Comparison of ENCODE assay signal across 8 cellular contexts in the genomic region with DNA sequence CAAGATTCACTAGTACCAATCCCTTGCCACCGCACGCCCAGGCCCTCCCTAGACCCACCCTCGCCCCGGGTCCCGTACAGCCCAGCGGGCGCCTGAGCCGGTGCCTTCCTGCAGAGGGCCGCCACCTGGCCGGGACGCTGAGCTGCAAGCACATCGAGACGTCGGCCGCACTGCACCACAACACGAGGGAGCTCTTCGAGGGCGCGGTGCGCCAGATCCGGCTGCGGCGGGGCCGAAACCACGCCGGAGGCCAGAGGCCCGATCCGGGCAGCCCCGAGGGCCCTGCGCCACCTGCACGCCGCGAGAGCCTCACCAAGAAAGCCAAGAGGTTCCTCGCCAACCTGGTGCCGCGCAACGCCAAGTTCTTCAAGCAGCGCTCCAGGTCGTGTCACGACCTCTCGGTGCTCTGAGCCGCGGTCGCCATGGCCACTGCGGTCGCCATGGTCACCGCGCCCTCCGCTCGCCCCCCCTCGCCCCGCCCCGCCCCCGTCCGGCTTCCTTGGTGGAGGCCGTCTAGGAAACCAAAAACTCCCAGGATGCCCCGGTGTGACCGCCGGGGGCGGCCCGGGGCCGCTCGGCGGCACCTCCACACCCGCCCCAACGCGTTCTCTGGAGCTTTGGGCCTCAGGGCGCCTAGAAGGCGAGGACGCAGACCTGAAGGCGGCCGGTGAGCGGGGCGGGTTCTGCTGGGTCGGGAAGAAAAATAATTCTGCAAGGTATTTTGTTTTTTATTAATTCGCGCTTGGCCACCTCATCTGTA. TPM values are rescaled to one million over a fixed set of nuclear protein-coding genes. Genes with fewer than 3 reads are reported as not detected.
DNase-seq lines count a peak whose midpoint lies in the region; ATAC-seq and TF ChIP-seq lines count a peak whose summit lies in the region.

No MANE protein-coding gene starts in this region.

- peaks cover 57% of the 10 kb centered on the region for H3K4me1 Mint-ChIP-seq in glutamatergic neuron (ENCODE audit: low read depth, unreplicated experiment)
- peaks cover 39% of the 10 kb centered on the region for H3K4me1 Mint-ChIP-seq in progenitor cell of endocrine pancreas (ENCODE audit: low read depth)

- H3K4me2 ChIP-seq in BLaER1: peak overlapping the region; percentile 85

- POLR2A ChIA-PET in Panc1 (lab: Charles Lee): no interaction called here

- no TSS peak for BruUV-seq in Panc1 (replicated peaks; lab: Mats Ljungman, UMichigan)

- peaks cover 33% of the 10 kb centered on the region for H3K9me3 Mint-ChIP-seq in glutamatergic neuron (ENCODE audit: unreplicated experiment)
- no peaks in the 10 kb centered on the region for H3K9me3 Mint-ChIP-seq in progenitor cell of endocrine pancreas (ENCODE audit: low read depth)

- peak; percentile 65 for ATAC-seq in GM19324 (IDR thresholded peaks at IDR 0.05; ENCODE audit: low FRiP score, unreplicated experiment)
- ATAC-seq in HG03442 (IDR thresholded peaks at IDR 0.05; ENCODE audit: unreplicated experiment): peak; percentile 51
- peak; percentile 83 for ATAC-seq in Panc1

- H3K36me3 Mint-ChIP-seq in glutamatergic neuron (ENCODE audit: unreplicated experiment): peaks cover 8% of the 10 kb centered on the region
- peaks cover 7% of the 10 kb centered on the region for H3K36me3 Mint-ChIP-seq in progenitor cell of endocrine pancreas (ENCODE audit: insufficient read depth)

- H3K9me3 ChIP-seq in BLaER1: no peaks in the 10 kb centered on the region
- no peaks in the 10 kb centered on the region for H3K9me3 ChIP-seq in Panc1 (ENCODE audit: control insufficient read depth, insufficient read depth, low read depth, low read length)

- in situ Hi-C loops in Panc1 (cut with HindIII; ENCODE audit: low pct_unique_long_range_greater_than_20kb, low sequenced_read_pairs): no loop called here

- TF ChIP-seq CTCF in Panc1 (IDR thresholded peaks at IDR 0.05): no peak
- TF ChIP-seq CTCF in glutamatergic neuron (IDR thresholded peaks at IDR 0.05; ENCODE audit: partially characterized antibody, unreplicated experiment): no peak
- TF ChIP-seq CTCF in progenitor cell of endocrine pancreas (IDR thresholded peaks at IDR 0.05; ENCODE audit: unreplicated experiment): peak; percentile 39

- H3K27ac ChIP-seq in BLaER1 (peak overlapping the region; percentile 76), Panc1 (ENCODE audit: low read length) (peak overlapping the region; percentile 75)

- CTCF ChIA-PET in Panc1 (lab: Charles Lee): interaction anchor here (0.6 to 0.7 kb wide), 2 partner anchors 13 to 14 kb away, joined by 7 to 8 read pairs; no protein-coding TSS in a partner anchor

- DNase-seq in Panc1 (ENCODE audit: low read depth, low spot score) (no peak), glutamatergic neuron (peak; percentile 84), progenitor cell of endocrine pancreas (ENCODE audit: low spot score, unreplicated experiment) (peak; percentile 68), ureter (ENCODE audit: low spot score) (peak; percentile 81)
- peak; percentile 92 for DNase-seq in activated effector memory CD4-positive, alpha-beta T cell treated with anti-CD3 and anti-CD28 coated beads, Interleukin-2, amount 50 U/mL, for 16 hours

- H3K4me3 Mint-ChIP-seq in glutamatergic neuron (ENCODE audit: unreplicated experiment): peak overlapping the region; percentile 99
- peak overlapping the region; percentile 95 for H3K4me3 Mint-ChIP-seq in progenitor cell of endocrine pancreas (ENCODE audit: low read depth)

- H3K27me3 ChIP-seq in BLaER1: no peaks in the 10 kb centered on the region
- no peaks in the 10 kb centered on the region for H3K27me3 ChIP-seq in Panc1 (ENCODE audit: control insufficient read depth, insufficient read depth, low read length)

- intact Hi-C loops in Panc1 (cut with micrococcal nuclease; ENCODE audit: unreplicated experiment): no loop called here

- H3K27me3 Mint-ChIP-seq in glutamatergic neuron (ENCODE audit: unreplicated experiment): peaks cover 34% of the 10 kb centered on the region
- no peaks in the 10 kb centered on the region for H3K27me3 Mint-ChIP-seq in progenitor cell of endocrine pancreas

- H4K20me1 ChIP-seq in BLaER1: no peaks in the 10 kb centered on the region

- H3K36me3 ChIP-seq in BLaER1 (no peaks in the 10 kb centered on the region), Panc1 (ENCODE audit: control insufficient read depth, insufficient read depth, low read length) (no peaks in the 10 kb centered on the region)

- H3K4me1 ChIP-seq in BLaER1 (peaks cover 89% of the 10 kb centered on the region), Panc1 (ENCODE audit: control insufficient read depth, insufficient read depth, low read length) (peaks cover 5% of the 10 kb centered on the region; the same call in 1 of the 2 replicates)

- peak overlapping the region; percentile 63 for H3K4me3 ChIP-seq in BLaER1
- H3K4me3 ChIP-seq in Panc1 (ENCODE audit: low read depth in 2 of 2, low read length in 2 of 2): peak overlapping the region; percentile 53 to 78

- peak overlapping the region; percentile 56 for H3K9ac ChIP-seq in BLaER1

- H3K27ac Mint-ChIP-seq in glutamatergic neuron (ENCODE audit: unreplicated experiment): peak overlapping the region; percentile 100
- H3K27ac Mint-ChIP-seq in progenitor cell of endocrine pancreas: peak overlapping the region; percentile 98

RNA-seq across cellular contexts. Expression of gene REM2, which starts 3.7 kb away (rescaled TPM):
- total RNA-seq in Panc1 (2021; ENCODE audit: unreplicated experiment) (0.18 TPM), glutamatergic neuron (ENCODE audit: unreplicated experiment) (73.2 TPM), progenitor cell of endocrine pancreas (10.0 and 11.3 TPM in 2 replicates), ureter (0.18 TPM)
- polyA plus RNA-seq in Panc1 (2012; ENCODE audit: insufficient read length): 0.31 TPM

RNA-seq across cellular contexts. Expression of gene LRP10, which starts 15.1 kb away (rescaled TPM):
- 78.3 TPM for total RNA-seq in Panc1 (2021; ENCODE audit: unreplicated experiment)
- polyA plus RNA-seq in Panc1 (2012; ENCODE audit: insufficient read length): 156 TPM
- 15.1 TPM for total RNA-seq in glutamatergic neuron (ENCODE audit: unreplicated experiment)
- total RNA-seq in progenitor cell of endocrine pancreas: 39.8 and 43.1 TPM in 2 replicates
- 128 TPM for total RNA-seq in ureter

RNA-seq across cellular contexts. Expression of gene RBM23, which starts 32.3 kb away (rescaled TPM):
- 47.2 TPM for total RNA-seq in Panc1 (2021; ENCODE audit: unreplicated experiment)
- 49.5 TPM for polyA plus RNA-seq in Panc1 (2012; ENCODE audit: insufficient read length)
- 70.9 TPM for total RNA-seq in glutamatergic neuron (ENCODE audit: unreplicated experiment)
- 110 and 118 TPM in 2 replicates for total RNA-seq in progenitor cell of endocrine pancreas
- 84.4 TPM for total RNA-seq in ureter

RNA-seq across cellular contexts. Expression of gene PRMT5, which starts 42.5 kb away (rescaled TPM):
- total RNA-seq in Panc1 (2021; ENCODE audit: unreplicated experiment) (108 TPM), glutamatergic neuron (ENCODE audit: unreplicated experiment) (54.6 TPM), progenitor cell of endocrine pancreas (104 and 111 TPM in 2 replicates), ureter (80.9 TPM)
- polyA plus RNA-seq in Panc1 (2012; ENCODE audit: insufficient read length): 200 TPM

RNA-seq across cellular contexts. Expression of gene MMP14, which starts 50.3 kb away (rescaled TPM):
- 32.9 TPM for total RNA-seq in Panc1 (2021; ENCODE audit: unreplicated experiment)
- polyA plus RNA-seq in Panc1 (2012; ENCODE audit: insufficient read length): 47.8 TPM
- total RNA-seq in glutamatergic neuron (ENCODE audit: unreplicated experiment): 162 TPM
- total RNA-seq in progenitor cell of endocrine pancreas: 198 and 209 TPM in 2 replicates
- total RNA-seq in ureter: 172 TPM
